1 cellular context compared by ENCODE assay signal in the genomic region with DNA sequence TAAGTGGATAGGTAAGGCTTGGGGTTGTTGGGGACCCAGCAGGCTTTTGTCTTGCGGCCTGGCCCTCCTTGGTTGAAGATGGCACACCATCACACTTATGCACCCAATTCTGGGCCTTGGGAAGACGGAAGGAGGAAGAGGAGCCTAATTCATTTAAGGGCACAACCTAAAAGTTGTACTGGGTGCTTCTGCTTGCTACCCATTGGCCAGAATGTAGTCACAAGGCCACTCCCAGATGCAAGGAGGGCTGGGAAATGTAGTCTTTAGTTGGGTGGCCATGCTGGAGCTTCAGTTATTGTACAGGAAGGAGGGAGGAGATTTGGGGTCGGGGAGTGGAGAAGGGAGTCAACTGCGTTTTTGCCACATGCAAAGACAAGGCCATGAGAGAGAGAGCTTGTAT.
TF ChIP-seq lines count a peak whose summit lies in the region.

No MANE protein-coding gene starts in this region.

TF ChIP-seq in HepG2, 621 proteins besides CTCF, POLR2A, EP300 and RAD21 (continued from another document):
- TF ChIP-seq, protein P1, sequence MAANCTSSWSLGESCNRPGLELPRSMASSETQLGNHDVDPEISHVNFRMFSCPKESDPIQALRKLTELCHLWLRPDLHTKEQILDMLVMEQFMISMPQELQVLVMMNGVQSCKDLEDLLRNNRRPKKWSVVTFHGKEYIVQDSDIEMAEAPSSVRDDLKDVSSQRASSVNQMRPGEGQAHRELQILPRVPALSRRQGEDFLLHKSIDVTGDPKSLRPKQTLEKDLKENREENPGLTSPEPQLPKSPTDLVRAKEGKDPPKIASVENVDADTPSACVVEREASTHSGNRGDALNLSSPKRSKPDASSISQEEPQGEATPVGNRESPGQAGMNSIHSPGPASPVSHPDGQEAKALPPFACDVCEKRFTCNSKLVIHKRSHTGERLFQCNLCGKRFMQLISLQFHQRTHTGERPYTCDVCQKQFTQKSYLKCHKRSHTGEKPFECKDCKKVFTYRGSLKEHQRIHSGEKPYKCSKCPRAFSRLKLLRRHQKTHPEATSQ (CRISPR knock-in tag; IDR thresholded peaks at IDR 0.05; ENCODE audit: borderline replicate concordance), result no peak
- peak; percentile 70 for TF ChIP-seq NFYC (CRISPR knock-in tag; IDR thresholded peaks at IDR 0.05)
- TF ChIP-seq ZNF234 (CRISPR knock-in tag; conservative IDR thresholded peaks at IDR 0.05), result no peak
- no peak for TF ChIP-seq KLF9 (CRISPR knock-in tag; IDR thresholded peaks at IDR 0.05; ENCODE audit: low read depth)
